ENCODE assay signal across 13 cellular contexts in the genomic region with DNA sequence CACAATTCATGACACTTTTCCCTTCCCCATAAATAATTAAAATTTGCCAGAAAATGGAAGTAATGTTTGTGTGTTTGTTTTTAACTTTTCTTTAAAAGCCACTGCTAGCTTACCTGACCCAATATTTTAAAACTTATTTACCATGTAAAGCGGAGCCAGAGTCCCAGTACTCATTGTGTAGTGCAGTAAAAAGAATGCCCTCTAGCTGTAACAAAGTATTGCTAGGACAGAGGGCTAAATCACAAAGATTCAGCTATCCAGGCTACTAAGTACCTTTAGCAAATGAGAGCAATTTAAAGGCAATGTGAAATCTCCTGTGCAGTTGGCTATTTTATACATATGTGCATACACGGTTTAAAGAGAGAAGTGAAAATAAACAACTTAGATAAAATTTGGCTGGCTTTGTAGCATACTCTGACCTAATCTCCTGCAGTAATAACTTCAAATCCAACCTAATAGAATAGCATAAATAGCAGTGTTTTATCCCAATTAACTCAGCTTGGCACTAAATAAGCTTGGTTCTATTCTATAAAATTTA.
"Had no signal": no experiment of that assay in that cellular context is flagged by ENCODE, and none has a peak within 500 bp of the region (broad histone marks: within the 10 kb centered on the region; RNA-seq: fewer than 3 reads in every experiment).

No MANE protein-coding gene starts in this region.

- H3K36me3 ChIP-seq: ascending aorta, breast epithelium, right atrium auricular region, thyroid gland had no signal

- H3K9me3 ChIP-seq: ascending aorta, breast epithelium, right atrium auricular region, thyroid gland had no signal

- H3K27me3 ChIP-seq: ascending aorta, breast epithelium, right atrium auricular region, thyroid gland had no signal

- DNase-seq: activated CD4-positive, CD25-positive, alpha-beta regulatory T cell treated with anti-CD3 and anti-CD28 coated beads, Interleukin-2, amount 50 U/mL, for 72 hours; activated naive CD4-positive, alpha-beta T cell; dermis blood vessel endothelial cell; erythroblast; kidney glomerular epithelial cell; occipital lobe; stimulated activated CD4-positive, alpha-beta T cell treated with anti-CD3 and anti-CD28 coated beads, Interleukin-2, amount 100 ng/mL, for 48 hours; thyroid gland had no signal

- H3K4me1 ChIP-seq: ascending aorta, breast epithelium, right atrium auricular region, thyroid gland had no signal

- H3K27ac ChIP-seq: ascending aorta, breast epithelium, right atrium auricular region, thyroid gland had no signal

- ATAC-seq: natural killer cell treated with Interleukin-12 subunit alpha and Interleukin-12 subunit beta and Interleukin-15 and Interleukin-18, amount 100 ng/mL, for 72 hours; stimulated activated memory B cell treated with anti-CD40 and anti-IgM and Interleukin-4, amounts not matched to agents 10 μg/mL and 1 μg/mL and 100 μg/mL, for 72 hours had no signal

- H3K4me3 ChIP-seq: ascending aorta, breast epithelium, right atrium auricular region, thyroid gland had no signal
